8 cellular contexts compared by ENCODE assay signal in genomic region chr2:45169339-45170190, GRCh38.
A peak's percentile ranks its signal among the peaks of the same experiment; 100 is the strongest.
DNase-seq lines count a peak whose midpoint lies in the region; ATAC-seq, FAIRE-seq and TF ChIP-seq lines count a peak whose summit lies in the region.

No MANE protein-coding gene starts in this region.

- H2AFZ ChIP-seq in fibroblast of lung (ENCODE audit: low read length) = peak overlapping the region; percentile 36

- peak overlapping the region; percentile 77 for H3K4me2 ChIP-seq in fibroblast of lung (ENCODE audit: extremely low read depth, insufficient read depth, low read length)

- TF ChIP-seq CTCF in RWPE1 (conservative IDR thresholded peaks at IDR 0.05; ENCODE audit: low read depth) (0 out of 2 replicates have a peak, but pooled peaks have one; percentile 7), fibroblast of lung (conservative IDR thresholded peaks at IDR 0.05 in 1 of 2, IDR thresholded peaks at IDR 0.05 in 1 of 2; ENCODE audit: low read depth in 1 of 2, low read length in 2 of 2) (no peak), pancreas (IDR thresholded peaks at IDR 0.05) (no peak)

- H4K20me1 ChIP-seq in fibroblast of lung (ENCODE audit: control insufficient read depth, extremely low read depth, insufficient read depth, low read length) = no peaks in the 10 kb centered on the region

- intact Hi-C loops in pancreas (cut with DNase I) = no loop called here

- peak overlapping the region; percentile 81 for H3K27ac ChIP-seq in RWPE1
- H3K27ac ChIP-seq in fibroblast of lung (ENCODE audit: insufficient read depth, low read length) = no peak overlapping the region
- H3K27ac ChIP-seq in pancreas = peak overlapping the region in 3 of 4 donors; percentile 13 to 46 (median 35)
- no peak overlapping the region for H3K27ac ChIP-seq in small intestine (ENCODE audit: low read depth in 1 of 2, low read length in 1 of 2)

- 2% methylated on average over 59 to 95 of the region's 95 CpGs for WGBS in pancreas, 2 donors
- WGBS in small intestine, 3 donors = 1 to 2% (median 2%) methylated on average over 62 to 95 of the region's 95 CpGs

- H3K4me1 ChIP-seq in fibroblast of lung (ENCODE audit: control insufficient read depth, extremely low read depth, insufficient read depth, low read length) (peaks cover 5% of the 10 kb centered on the region), pancreas (no peaks in the 10 kb centered on the region), small intestine (ENCODE audit: control insufficient read depth in 2 of 2, insufficient read depth in 1 of 2, low read depth in 1 of 2, low read length in 1 of 2) (no peaks in the 10 kb centered on the region)

- no peaks in the 10 kb centered on the region for H3K36me3 ChIP-seq in fibroblast of lung (ENCODE audit: control insufficient read depth, insufficient read depth, low read length)
- H3K36me3 ChIP-seq in pancreas = no peaks in the 10 kb centered on the region
- H3K36me3 ChIP-seq in small intestine (ENCODE audit: control insufficient read depth in 2 of 2, insufficient read depth in 2 of 2, low read length in 2 of 2) = no peaks in the 10 kb centered on the region

- POLR2A ChIA-PET in RWPE1 (lab: Yijun Ruan, JAX; ENCODE audit: low non-redundant PET) = no interaction called here

- H3K4me3 ChIP-seq in fibroblast of lung (replicated peaks in 1 of 4; ENCODE audit: control extremely low read depth in 1 of 4, insufficient read depth in 1 of 4, low read depth in 3 of 4, low read length in 4 of 4) (peak overlapping the region; percentile 23 to 40 (median 37)), pancreas (peak overlapping the region; percentile 38 to 62 (median 46)), small intestine (ENCODE audit: low read depth in 1 of 2, low read length in 2 of 2) (peak overlapping the region in 1 of 2 donors; percentile 41)

- H3K27me3 ChIP-seq in fibroblast of lung (ENCODE audit: control insufficient read depth, insufficient read depth, low read length) (peaks cover 36% of the 10 kb centered on the region), pancreas (peaks cover 0 to 10% (median 0%) of the 10 kb centered on the region in 4 donors), small intestine (ENCODE audit: control insufficient read depth in 2 of 2, insufficient read depth in 2 of 2, low read length in 2 of 2) (peaks cover 10 to 34% of the 10 kb centered on the region in 2 donors)

- no peak overlapping the region for H3K9ac ChIP-seq in fibroblast of lung (ENCODE audit: insufficient read depth, low read length)

- CTCF ChIA-PET in RWPE1 (lab: Yijun Ruan, JAX) = interaction anchor here (0.5 to 2.8 kb wide), 7 partner anchors 8 to 1534 kb away, joined by 3 to 13 read pairs (median 3); no protein-coding TSS in a partner anchor

- FAIRE-seq in pancreas (lab: Jason Lieb, UNC) (no peak), small intestine (lab: Jason Lieb, UNC) (no peak)

- peak; percentile 17 for DNase-seq in activated CD4-positive, alpha-beta T cell treated with anti-CD3 and anti-CD28 coated beads for 48 hours
- DNase-seq in activated CD4-positive, alpha-beta T cell treated with anti-CD3 and anti-CD28 coated beads for 1 hour = no peak
- peak; percentile 15 for DNase-seq in RWPE1 (ENCODE audit: low spot score)
- DNase-seq in fibroblast of lung (ENCODE audit: low read depth in 2 of 2) = no peak
- DNase-seq in pancreas = peak; percentile 16 to 80 (median 40)
- DNase-seq in NCI-H2107 treated with DMSO at 0.1 percent for 48 hours (lab: John Stamatoyannopoulos, UW; ENCODE audit: unreplicated experiment) = no peak
- DNase-seq in superior temporal gyrus (ENCODE audit: extremely low spot score) = no peak
- DNase-seq in small intestine = no peak

- no peaks in the 10 kb centered on the region for H3K79me2 ChIP-seq in fibroblast of lung (ENCODE audit: control insufficient read depth, insufficient read depth, low read length)

- peak; percentile 71 to 77 (median 76) for ATAC-seq in pancreas

- H3K9me3 ChIP-seq in fibroblast of lung (ENCODE audit: control insufficient read depth, insufficient read depth, low read depth, low read length) (no peaks in the 10 kb centered on the region), pancreas (no peaks in the 10 kb centered on the region), small intestine (ENCODE audit: control insufficient read depth, low read depth) (no peaks in the 10 kb centered on the region)

Comparison
In these comparisons a context has a peak if more than half of its experiments do, and no peak if none do; other contexts are left out.
1. DNase-seq: peak in activated CD4-positive, alpha-beta T cell treated with anti-CD3 and anti-CD28 coated beads for 48 hours (single experiment), RWPE1 (single experiment) and pancreas (6 of 6); none in activated CD4-positive, alpha-beta T cell treated with anti-CD3 and anti-CD28 coated beads for 1 hour (single experiment), fibroblast of lung (0 of 2), NCI-H2107 treated with DMSO at 0.1 percent for 48 hours (single experiment), superior temporal gyrus (single experiment) and small intestine (single experiment).
2. H3K27ac ChIP-seq: peak in RWPE1 (single experiment) and pancreas (3 of 4); none in fibroblast of lung (single experiment) and small intestine (0 of 2).